12 cellular contexts compared by ENCODE assay signal in genomic region chr18:57353137-57353939, GRCh38. TPM values are rescaled to one million over a fixed set of nuclear protein-coding genes. Genes with fewer than 3 reads are reported as not detected.
DNase-seq lines count a peak whose midpoint lies in the region; ATAC-seq and TF ChIP-seq lines count a peak whose summit lies in the region.
"Had no signal": no experiment of that assay in that cellular context is flagged by ENCODE, and none has a peak within 500 bp of the region (broad histone marks: within the 10 kb centered on the region; RNA-seq: fewer than 3 reads in every experiment).

No MANE protein-coding gene starts in this region.

- no peak for TF ChIP-seq EP300 in sigmoid colon (IDR thresholded peaks at IDR 0.05)

- 5 to 23% methylated on average over 61 of the region's 61 CpGs for WGBS in sigmoid colon, 2 donors

- ATAC-seq in GM21528 (IDR thresholded peaks at IDR 0.05; ENCODE audit: low FRiP score, unreplicated experiment) (no peak), HG02642 (IDR thresholded peaks at IDR 0.05; ENCODE audit: poor library complexity, unreplicated experiment) (no peak)
- ATAC-seq: naive thymus-derived CD4-positive, alpha-beta T cell had no signal

- peaks cover 10% of the 10 kb centered on the region for H3K4me1 Mint-ChIP-seq in mesothelial cell of epicardium

- H3K4me3 ChIP-seq in dorsolateral prefrontal cortex = peak overlapping the region in 58 of 59 donors; percentile 28 to 73 (median 56)
- H3K4me3 ChIP-seq in sigmoid colon = no peak overlapping the region

- no peak for TF ChIP-seq POLR2A in sigmoid colon (IDR thresholded peaks at IDR 0.05)

- H3K9me3 ChIP-seq in ES-I3 (ENCODE audit: control insufficient read depth, insufficient read depth, low read length) (no peaks in the 10 kb centered on the region), sigmoid colon (peaks cover 0 to 3% (median 0%) of the 10 kb centered on the region in 4 donors)

- H3K36me3 ChIP-seq in ES-I3 (ENCODE audit: insufficient read depth, low read length) (no peaks in the 10 kb centered on the region), sigmoid colon (no peaks in the 10 kb centered on the region)

- H3K27ac Mint-ChIP-seq in mesothelial cell of epicardium = no peak overlapping the region
- H3K27ac Mint-ChIP-seq: CD4-positive, alpha-beta T cell; naive thymus-derived CD4-positive, alpha-beta T cell had no signal

- peak overlapping the region; percentile 26 for H3K4me3 Mint-ChIP-seq in mesothelial cell of epicardium
- H3K4me3 Mint-ChIP-seq: CD4-positive, alpha-beta T cell had no signal

- H3K27me3 Mint-ChIP-seq in mesothelial cell of epicardium (ENCODE audit: low read depth) = peaks cover 93% of the 10 kb centered on the region

- intact Hi-C loops in dorsolateral prefrontal cortex (cut with DNase I) = no loop called here
- intact Hi-C loops in sigmoid colon (cut with DNase I) = no loop called here

- H3K36me3 Mint-ChIP-seq in mesothelial cell of epicardium = no peaks in the 10 kb centered on the region

- H3K27me3 ChIP-seq in dorsolateral prefrontal cortex (peaks cover 0 to 58% (median 26%) of the 10 kb centered on the region in 45 donors), sigmoid colon (peaks cover 15 to 57% (median 34%) of the 10 kb centered on the region in 3 donors)

- peak overlapping the region; percentile 78 for H3K9ac ChIP-seq in ES-I3 (ENCODE audit: low read depth, low read length)

- no peak for TF ChIP-seq CTCF in dorsolateral prefrontal cortex (IDR thresholded peaks at IDR 0.05 in 54 of 56, conservative IDR thresholded peaks at IDR 0.05 in 2 of 56; ENCODE audit: low read depth in 1 of 56, partially characterized antibody in 56 of 56)
- no peak for TF ChIP-seq CTCF in mesothelial cell of epicardium (IDR thresholded peaks at IDR 0.05; ENCODE audit: unreplicated experiment)
- TF ChIP-seq CTCF in sigmoid colon (IDR thresholded peaks at IDR 0.05) = no peak

- H3K9me3 Mint-ChIP-seq in mesothelial cell of epicardium = peaks cover 3% of the 10 kb centered on the region

- H3K4me1 ChIP-seq in ES-I3 (ENCODE audit: insufficient read depth, low read length) = 0 out of 2 replicates have a peak, but pooled peaks cover 4% of the 10 kb centered on the region
- H3K4me1 ChIP-seq in sigmoid colon = peaks cover 0 to 14% (median 2%) of the 10 kb centered on the region in 4 donors

- DNase-seq in NCI-H2107 (lab: John Stamatoyannopoulos, UW) (peak; percentile 44), dorsolateral prefrontal cortex (peak in 5 of 10 donors; percentile 40 to 67 (median 64)), mesothelial cell of epicardium (ENCODE audit: low spot score in 2 of 2, unreplicated experiment in 2 of 2) (no peak), sigmoid colon (no peak), Ammon's horn (ENCODE audit: low spot score) (no peak)
- DNase-seq: CD4-positive, alpha-beta T cell had no signal

- H3K27ac ChIP-seq in dorsolateral prefrontal cortex = peak overlapping the region in 57 of 59 donors; percentile 7 to 94 (median 81)
- H3K27ac ChIP-seq in sigmoid colon = no peak overlapping the region

RNA-seq across cellular contexts. Expression of gene ST8SIA3, which starts 1.0 kb away (rescaled TPM):
- total RNA-seq in dorsolateral prefrontal cortex = 100 to 1,000 TPM in 101 of 120 experiments, 10 to 100 TPM in 19; 37.0 to 231 (median 131) TPM
- not detected in 3 replicates for total RNA-seq in mesothelial cell of epicardium
- under 1 TPM; 0.16 to 0.71 (median 0.41) TPM for total RNA-seq in sigmoid colon
- polyA plus RNA-seq in sigmoid colon = under 1 TPM in 1 of 3 donors, not detected in 2; 0.25 TPM
- total RNA-seq: CD4-positive, alpha-beta T cell; dermis microvascular lymphatic vessel endothelial cell; M059J; naive thymus-derived CD4-positive, alpha-beta T cell had no signal
- polyA plus RNA-seq: naive thymus-derived CD4-positive, alpha-beta T cell had no signal

Comparison
In these comparisons a context has a peak if more than half of its experiments do, and no peak if none do; other contexts are left out.
1. H3K27ac ChIP-seq: peak in dorsolateral prefrontal cortex (57 of 59); none in sigmoid colon (0 of 4).
2. H3K4me3 ChIP-seq: peak in dorsolateral prefrontal cortex (58 of 59); none in sigmoid colon (0 of 4).
3. RNA of gene ST8SIA3, which starts 1.0 kb away (total RNA-seq): 37.0 to 231 TPM in dorsolateral prefrontal cortex; 0.16 to 0.71 TPM in sigmoid colon and not detected in mesothelial cell of epicardium; every median in the first group is over 10 times any median in the second.